In genomic region chr9:124513374-124513994, GRCh38 we compare ENCODE assay signal across 1 cellular context.
TF ChIP-seq lines count a peak whose summit lies in the region.

No MANE protein-coding gene starts in this region.

TF ChIP-seq in WTC11, 78 proteins besides CTCF, POLR2A, EP300 and RAD21 (continued from another document):
- TF ChIP-seq KAT7 (CRISPR knock-in tag; IDR thresholded peaks at IDR 0.05; ENCODE audit: borderline replicate concordance) (no peak), RORB (CRISPR knock-in tag; IDR thresholded peaks at IDR 0.05) (no peak), ZNF671 (CRISPR knock-in tag; IDR thresholded peaks at IDR 0.05) (no peak), SOX15 (CRISPR knock-in tag; IDR thresholded peaks at IDR 0.05) (no peak)
